In the genomic region with DNA sequence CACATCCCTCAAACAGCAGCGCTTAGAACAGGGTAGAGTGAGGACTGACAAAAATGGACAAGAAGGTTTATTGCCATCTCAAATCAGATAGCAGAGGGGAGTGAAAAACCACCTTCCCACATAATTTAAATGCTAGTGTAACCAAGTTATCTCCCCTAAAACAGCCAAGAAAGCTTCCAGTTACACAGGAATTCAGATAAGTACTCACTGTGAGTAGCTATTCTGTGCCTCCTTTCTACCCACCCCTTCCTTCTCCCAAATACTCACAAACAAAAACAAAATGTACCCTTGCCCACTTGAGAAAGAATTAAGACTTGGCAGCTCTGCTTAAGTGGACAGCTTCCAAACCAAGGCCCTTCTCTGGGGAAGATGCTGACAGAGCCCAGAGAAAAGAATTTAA, we compare ENCODE assay signal across 16 cellular contexts. TPM values are rescaled to one million over a fixed set of nuclear protein-coding genes. Genes with fewer than 3 reads are reported as not detected.
DNase-seq lines count a peak whose midpoint lies in the region; TF ChIP-seq lines count a peak whose summit lies in the region.
"Had no signal": no experiment of that assay in that cellular context is flagged by ENCODE, and none has a peak within 500 bp of the region (broad histone marks: within the 10 kb centered on the region; RNA-seq: fewer than 3 reads in every experiment).

No MANE protein-coding gene starts in this region.

- H3K4me3 Mint-ChIP-seq in MCF 10A (ENCODE audit: unreplicated experiment) (no peak overlapping the region), endodermal cell (no peak overlapping the region), nephron progenitor cell (no peak overlapping the region)
- H3K4me3 Mint-ChIP-seq: activated naive CD8-positive, alpha-beta T cell treated with anti-CD3 and anti-CD28 coated beads for 36 hours had no signal

- H3K4me3 ChIP-seq in mammary epithelial cell (replicated peaks in 1 of 3; ENCODE audit: insufficient read depth in 1 of 3, low read depth in 2 of 3, low read length in 3 of 3) = no peak overlapping the region
- peak overlapping the region; percentile 30 for H3K4me3 ChIP-seq in endodermal cell (ENCODE audit: low read length)
- no peak overlapping the region for H3K4me3 ChIP-seq in vagina
- H3K4me3 ChIP-seq: A549, right lobe of liver, stomach had no signal

- DNase-seq in MCF 10A (ENCODE audit: unreplicated experiment) (peak; percentile 29), mammary epithelial cell (no peak), endodermal cell (no peak), nephron progenitor cell (no peak), vagina (ENCODE audit: extremely low spot score in 2 of 2) (no peak), GOT3 (lab: John Stamatoyannopoulos, UW) (no peak), HPDE6-E6E7 (ENCODE audit: extremely low spot score) (no peak)
- DNase-seq in stimulated activated CD4-positive, alpha-beta T cell treated with anti-CD3 and anti-CD28 coated beads, Interleukin-12 subunit alpha, Interleukin-12 subunit beta, amount 100 ng/mL, for 4 hours = no peak
- DNase-seq: activated CD4-positive, CD25-positive, alpha-beta regulatory T cell; activated CD8-positive, alpha-beta memory T cell treated with anti-CD3 and anti-CD28 coated beads, Interleukin-2, amount 50 U/mL, for 48 hours; activated naive CD8-positive, alpha-beta T cell treated with anti-CD3 and anti-CD28 coated beads for 36 hours; COR-L47; foreskin keratinocyte; right lobe of liver; stomach had no signal

- in situ Hi-C loops in mammary epithelial cell (cut with MboI; ENCODE audit: low sequenced_read_pairs in 2 of 2) = no loop called here

- H3K9me3 ChIP-seq in mammary epithelial cell (replicated peaks; ENCODE audit: insufficient read depth, low read length) (no peaks in the 10 kb centered on the region), endodermal cell (ENCODE audit: control insufficient read depth, low read length) (no peaks in the 10 kb centered on the region), vagina (no peaks in the 10 kb centered on the region)
- H3K9me3 ChIP-seq: A549, right lobe of liver, stomach had no signal

- H4K20me1 ChIP-seq in mammary epithelial cell (ENCODE audit: insufficient read depth, low read length) = no peaks in the 10 kb centered on the region

- 100% methylated on average over 1 of the region's 1 CpG for WGBS in mammary epithelial cell (ENCODE audit: low coverage, missing lambda C conversion rate)
- 100% methylated on average over 1 of the region's 1 CpG; no CpG with 5 or more reads in 1 of the 2 experiments for WGBS in endodermal cell (ENCODE audit: insufficient coverage in 1 of 2, insufficient read length in 1 of 2), 2 experiments

- peaks cover 46% of the 10 kb centered on the region for H3K36me3 Mint-ChIP-seq in MCF 10A (ENCODE audit: insufficient read depth, unreplicated experiment)
- peaks cover 45% of the 10 kb centered on the region for H3K36me3 Mint-ChIP-seq in endodermal cell (ENCODE audit: low read depth)
- H3K36me3 Mint-ChIP-seq in nephron progenitor cell (ENCODE audit: low read depth) = peaks cover 43% of the 10 kb centered on the region

- H3K4me1 ChIP-seq in mammary epithelial cell (ENCODE audit: insufficient read depth, low read length) (peaks cover 6% of the 10 kb centered on the region), endodermal cell (ENCODE audit: control insufficient read depth, insufficient read depth, low read length) (peaks cover 20% of the 10 kb centered on the region), vagina (peaks cover 61% of the 10 kb centered on the region)

- no peak for TF ChIP-seq POLR2A in vagina (IDR thresholded peaks at IDR 0.05)

- BruUV-seq in MCF 10A (replicated peaks; lab: Mats Ljungman, UMichigan) = no TSS peak
- BruUV-seq in mammary epithelial cell (replicated peaks; lab: Mats Ljungman, UMichigan) = no TSS peak

- H3K36me3 ChIP-seq in mammary epithelial cell (ENCODE audit: insufficient read depth, low read length) = peaks cover 1% of the 10 kb centered on the region
- H3K36me3 ChIP-seq in endodermal cell (ENCODE audit: control insufficient read depth, insufficient read depth, low read length) = peaks cover 51% of the 10 kb centered on the region
- no peaks in the 10 kb centered on the region for H3K36me3 ChIP-seq in vagina

- H3K9me3 Mint-ChIP-seq in MCF 10A (ENCODE audit: unreplicated experiment) (no peaks in the 10 kb centered on the region), endodermal cell (no peaks in the 10 kb centered on the region), nephron progenitor cell (no peaks in the 10 kb centered on the region)
- H3K9me3 Mint-ChIP-seq: activated naive CD8-positive, alpha-beta T cell treated with anti-CD3 and anti-CD28 coated beads for 36 hours had no signal

- H3K27me3 ChIP-seq in mammary epithelial cell (ENCODE audit: insufficient read depth, low read length) (no peaks in the 10 kb centered on the region), endodermal cell (ENCODE audit: control insufficient read depth, insufficient read depth, low read length, poor library complexity, severe bottlenecking) (no peaks in the 10 kb centered on the region), vagina (no peaks in the 10 kb centered on the region)
- H3K27me3 ChIP-seq: foreskin keratinocyte, right lobe of liver, stomach had no signal

- H3K4me1 Mint-ChIP-seq in MCF 10A (ENCODE audit: insufficient read depth, unreplicated experiment) (peaks cover 50% of the 10 kb centered on the region), endodermal cell (peaks cover 42% of the 10 kb centered on the region), nephron progenitor cell (peaks cover 6% of the 10 kb centered on the region)

- POLR2A ChIA-PET in MCF 10A (lab: Yijun Ruan, JAX) = interaction anchor here (0.7 to 10.3 kb wide), 7 partner anchors 7 to 114 kb away, joined by 3 to 316 read pairs (median 3); partner anchors contain the start of genes OTUD7B and SF3B4

- H3K27me3 Mint-ChIP-seq in MCF 10A (ENCODE audit: insufficient read depth, unreplicated experiment) (no peaks in the 10 kb centered on the region), endodermal cell (ENCODE audit: insufficient read depth) (no peaks in the 10 kb centered on the region), nephron progenitor cell (ENCODE audit: low read depth, poor library complexity) (no peaks in the 10 kb centered on the region)
- H3K27me3 Mint-ChIP-seq: activated naive CD8-positive, alpha-beta T cell treated with anti-CD3 and anti-CD28 coated beads for 36 hours had no signal

- peaks cover 43% of the 10 kb centered on the region for H3K79me2 ChIP-seq in mammary epithelial cell (ENCODE audit: insufficient read depth, low read length)

- dilution Hi-C loops in mammary epithelial cell (cut with HindIII; ENCODE audit: low sequenced_read_pairs) = no loop called here

- H3K9ac ChIP-seq in mammary epithelial cell (ENCODE audit: insufficient read depth, low read length) = no peak overlapping the region
- no peak overlapping the region for H3K9ac ChIP-seq in endodermal cell (ENCODE audit: extremely low read depth, low read length, poor library complexity, severe bottlenecking)

- H3K4me2 ChIP-seq in mammary epithelial cell (ENCODE audit: insufficient read depth, low read depth, low read length) = no peak overlapping the region
- H3K4me2 ChIP-seq: A549 had no signal

- CTCF ChIA-PET in MCF 10A (lab: Yijun Ruan, JAX) = interaction anchor here (1.4 to 2.2 kb wide), 2 partner anchors 8 to 40 kb away, joined by 3 to 6 read pairs; no protein-coding TSS in a partner anchor
- CTCF ChIA-PET in mammary epithelial cell (lab: Charles Lee; ENCODE audit: low non-redundant PET) = no interaction called here

- H3K27ac Mint-ChIP-seq in MCF 10A (ENCODE audit: low read depth, unreplicated experiment) (peak overlapping the region; percentile 13), endodermal cell (peak overlapping the region; percentile 35), nephron progenitor cell (peak overlapping the region; percentile 2)
- H3K27ac Mint-ChIP-seq: activated naive CD8-positive, alpha-beta T cell treated with anti-CD3 and anti-CD28 coated beads for 36 hours had no signal

- H3K27ac ChIP-seq in mammary epithelial cell (ENCODE audit: insufficient read depth, low read depth, low read length) (no peak overlapping the region), endodermal cell (ENCODE audit: low read depth, low read length) (no peak overlapping the region), vagina (peak overlapping the region; percentile 10)
- H3K27ac ChIP-seq: A549, foreskin keratinocyte, right lobe of liver had no signal

- TF ChIP-seq CTCF in MCF 10A (IDR thresholded peaks at IDR 0.05; ENCODE audit: unreplicated experiment) (no peak), mammary epithelial cell (conservative IDR thresholded peaks at IDR 0.05 in 1 of 2, IDR thresholded peaks at IDR 0.05 in 1 of 2; ENCODE audit: extremely low read depth in 1 of 2, insufficient read depth in 1 of 2, low read depth in 1 of 2, low read length in 2 of 2) (no peak), endodermal cell (conservative IDR thresholded peaks at IDR 0.05) (no peak), nephron progenitor cell (IDR thresholded peaks at IDR 0.05) (no peak), vagina (IDR thresholded peaks at IDR 0.05) (no peak)

- H2AFZ ChIP-seq in mammary epithelial cell (ENCODE audit: low read depth, low read length) = no peak overlapping the region

- intact Hi-C loops in MCF 10A (cut with micrococcal nuclease) = no loop called here
- intact Hi-C loops in mammary epithelial cell (cut with micrococcal nuclease) = no loop called here
- intact Hi-C loops in vagina (cut with DNase I) = no loop called here

RNA-seq across cellular contexts. Expression of gene OTUD7B, which starts 9.1 kb away (rescaled TPM):
- total RNA-seq in MCF 10A (2022) (44.3 and 47.4 TPM in 2 replicates), mammary epithelial cell (10 to 100 TPM; 14.3 to 21.6 TPM), endodermal cell (10 to 100 TPM; 26.6 to 31.1 TPM), vagina (14.5 TPM)
- polyA plus RNA-seq in mammary epithelial cell = 5.9 TPM
- 31.0 TPM for polyA minus RNA-seq in mammary epithelial cell
- 8.6 TPM for polyA plus RNA-seq in endodermal cell (2013, experiment 1 of 2)
- 8.3 TPM for polyA plus RNA-seq in endodermal cell (2013, experiment 2 of 2)
